In genomic region chr10:93287775-93288174, GRCh38 we compare ENCODE assay signal across 1 cellular context.
TF ChIP-seq lines count a peak whose summit lies in the region.

No MANE protein-coding gene starts in this region.

TF ChIP-seq in GM23338, 12 proteins besides CTCF, POLR2A, EP300 and RAD21:
- TF ChIP-seq, protein P1, sequence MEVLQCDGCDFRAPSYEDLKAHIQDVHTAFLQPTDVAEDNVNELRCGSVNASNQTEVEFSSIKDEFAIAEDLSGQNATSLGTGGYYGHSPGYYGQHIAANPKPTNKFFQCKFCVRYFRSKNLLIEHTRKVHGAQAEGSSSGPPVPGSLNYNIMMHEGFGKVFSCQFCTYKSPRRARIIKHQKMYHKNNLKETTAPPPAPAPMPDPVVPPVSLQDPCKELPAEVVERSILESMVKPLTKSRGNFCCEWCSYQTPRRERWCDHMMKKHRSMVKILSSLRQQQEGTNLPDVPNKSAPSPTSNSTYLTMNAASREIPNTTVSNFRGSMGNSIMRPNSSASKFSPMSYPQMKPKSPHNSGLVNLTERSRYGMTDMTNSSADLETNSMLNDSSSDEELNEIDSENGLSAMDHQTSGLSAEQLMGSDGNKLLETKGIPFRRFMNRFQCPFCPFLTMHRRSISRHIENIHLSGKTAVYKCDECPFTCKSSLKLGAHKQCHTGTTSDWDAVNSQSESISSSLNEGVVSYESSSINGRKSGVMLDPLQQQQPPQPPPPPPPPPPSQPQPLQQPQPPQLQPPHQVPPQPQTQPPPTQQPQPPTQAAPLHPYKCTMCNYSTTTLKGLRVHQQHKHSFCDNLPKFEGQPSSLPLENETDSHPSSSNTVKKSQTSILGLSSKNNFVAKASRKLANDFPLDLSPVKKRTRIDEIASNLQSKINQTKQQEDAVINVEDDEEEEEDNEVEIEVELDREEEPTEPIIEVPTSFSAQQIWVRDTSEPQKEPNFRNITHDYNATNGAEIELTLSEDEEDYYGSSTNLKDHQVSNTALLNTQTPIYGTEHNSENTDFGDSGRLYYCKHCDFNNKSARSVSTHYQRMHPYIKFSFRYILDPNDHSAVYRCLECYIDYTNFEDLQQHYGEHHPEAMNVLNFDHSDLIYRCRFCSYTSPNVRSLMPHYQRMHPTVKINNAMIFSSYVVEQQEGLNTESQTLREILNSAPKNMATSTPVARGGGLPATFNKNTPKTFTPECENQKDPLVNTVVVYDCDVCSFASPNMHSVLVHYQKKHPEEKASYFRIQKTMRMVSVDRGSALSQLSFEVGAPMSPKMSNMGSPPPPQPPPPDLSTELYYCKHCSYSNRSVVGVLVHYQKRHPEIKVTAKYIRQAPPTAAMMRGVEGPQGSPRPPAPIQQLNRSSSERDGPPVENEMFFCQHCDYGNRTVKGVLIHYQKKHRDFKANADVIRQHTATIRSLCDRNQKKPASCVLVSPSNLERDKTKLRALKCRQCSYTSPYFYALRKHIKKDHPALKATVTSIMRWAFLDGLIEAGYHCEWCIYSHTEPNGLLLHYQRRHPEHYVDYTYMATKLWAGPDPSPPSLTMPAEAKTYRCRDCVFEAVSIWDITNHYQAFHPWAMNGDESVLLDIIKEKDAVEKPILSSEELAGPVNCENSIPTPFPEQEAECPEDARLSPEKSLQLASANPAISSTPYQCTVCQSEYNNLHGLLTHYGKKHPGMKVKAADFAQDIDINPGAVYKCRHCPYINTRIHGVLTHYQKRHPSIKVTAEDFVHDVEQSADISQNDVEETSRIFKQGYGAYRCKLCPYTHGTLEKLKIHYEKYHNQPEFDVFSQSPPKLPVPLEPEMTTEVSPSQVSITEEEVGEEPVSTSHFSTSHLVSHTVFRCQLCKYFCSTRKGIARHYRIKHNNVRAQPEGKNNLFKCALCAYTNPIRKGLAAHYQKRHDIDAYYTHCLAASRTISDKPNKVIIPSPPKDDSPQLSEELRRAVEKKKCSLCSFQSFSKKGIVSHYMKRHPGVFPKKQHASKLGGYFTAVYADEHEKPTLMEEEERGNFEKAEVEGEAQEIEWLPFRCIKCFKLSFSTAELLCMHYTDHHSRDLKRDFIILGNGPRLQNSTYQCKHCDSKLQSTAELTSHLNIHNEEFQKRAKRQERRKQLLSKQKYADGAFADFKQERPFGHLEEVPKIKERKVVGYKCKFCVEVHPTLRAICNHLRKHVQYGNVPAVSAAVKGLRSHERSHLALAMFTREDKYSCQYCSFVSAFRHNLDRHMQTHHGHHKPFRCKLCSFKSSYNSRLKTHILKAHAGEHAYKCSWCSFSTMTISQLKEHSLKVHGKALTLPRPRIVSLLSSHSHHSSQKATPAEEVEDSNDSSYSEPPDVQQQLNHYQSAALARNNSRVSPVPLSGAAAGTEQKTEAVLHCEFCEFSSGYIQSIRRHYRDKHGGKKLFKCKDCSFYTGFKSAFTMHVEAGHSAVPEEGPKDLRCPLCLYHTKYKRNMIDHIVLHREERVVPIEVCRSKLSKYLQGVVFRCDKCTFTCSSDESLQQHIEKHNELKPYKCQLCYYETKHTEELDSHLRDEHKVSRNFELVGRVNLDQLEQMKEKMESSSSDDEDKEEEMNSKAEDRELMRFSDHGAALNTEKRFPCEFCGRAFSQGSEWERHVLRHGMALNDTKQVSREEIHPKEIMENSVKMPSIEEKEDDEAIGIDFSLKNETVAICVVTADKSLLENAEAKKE (CRISPR knock-in tag; IDR thresholded peaks at IDR 0.05): 0 out of 2 replicates have a peak, but pooled peaks have one; percentile 36
- TF ChIP-seq NANOG (IDR thresholded peaks at IDR 0.05; ENCODE audit: borderline replicate concordance): no peak
